7 cellular contexts compared by ENCODE assay signal in genomic region chr3:42905740-42906084, GRCh38. TPM values are rescaled to one million over a fixed set of nuclear protein-coding genes. Genes with fewer than 3 reads are reported as not detected.
DNase-seq lines count a peak whose midpoint lies in the region; TF ChIP-seq lines count a peak whose summit lies in the region.

No MANE protein-coding gene starts in this region.

- H3K27ac Mint-ChIP-seq in osteocyte (ENCODE audit: unreplicated experiment) = no peak overlapping the region

- H3K4me1 Mint-ChIP-seq in osteocyte (ENCODE audit: unreplicated experiment) = no peaks in the 10 kb centered on the region

- DNase-seq in DMS79 (lab: John Stamatoyannopoulos, UW) = peak; percentile 10
- DNase-seq in fibroblast of mammary gland (ENCODE audit: low read depth) = no peak
- DNase-seq in 8988T = no peak
- no peak for DNase-seq in HuH-7 (ENCODE audit: low spot score)
- DNase-seq in osteocyte (ENCODE audit: extremely low spot score, unreplicated experiment) = no peak

- H3K4me3 ChIP-seq in fibroblast of mammary gland (ENCODE audit: control insufficient read depth, low read depth, low read length) (peak overlapping the region; percentile 40), skin epidermis (peak overlapping the region; percentile 45 to 60 (median 48))

- H3K36me3 Mint-ChIP-seq in osteocyte (ENCODE audit: unreplicated experiment) = no peaks in the 10 kb centered on the region

- TF ChIP-seq CTCF in VCaP (conservative IDR thresholded peaks at IDR 0.05) (no peak), fibroblast of mammary gland (conservative IDR thresholded peaks at IDR 0.05; ENCODE audit: control insufficient read depth, insufficient read depth, low read depth, low read length) (no peak), osteocyte (IDR thresholded peaks at IDR 0.05) (no peak)

- no peak overlapping the region for H3K4me3 Mint-ChIP-seq in osteocyte (ENCODE audit: unreplicated experiment)

- H3K27ac ChIP-seq in VCaP (peak overlapping the region; percentile 46; the same call in 1 of the 2 replicates), skin epidermis (peak overlapping the region; percentile 33 to 89 (median 81))

- H3K9me3 Mint-ChIP-seq in osteocyte (ENCODE audit: unreplicated experiment) = peaks cover 11% of the 10 kb centered on the region

- no peaks in the 10 kb centered on the region for H3K27me3 Mint-ChIP-seq in osteocyte (ENCODE audit: unreplicated experiment)

RNA-seq across cellular contexts. Expression of gene ZNF662, which starts 0.2 kb away (rescaled TPM):
- not detected in 2 replicates for total RNA-seq in osteocyte

RNA-seq across cellular contexts. Expression of gene CYP8B1, which starts 30.0 kb away (rescaled TPM):
- not detected in 2 replicates for total RNA-seq in osteocyte
